8 cellular contexts compared by ENCODE assay signal in the genomic region with DNA sequence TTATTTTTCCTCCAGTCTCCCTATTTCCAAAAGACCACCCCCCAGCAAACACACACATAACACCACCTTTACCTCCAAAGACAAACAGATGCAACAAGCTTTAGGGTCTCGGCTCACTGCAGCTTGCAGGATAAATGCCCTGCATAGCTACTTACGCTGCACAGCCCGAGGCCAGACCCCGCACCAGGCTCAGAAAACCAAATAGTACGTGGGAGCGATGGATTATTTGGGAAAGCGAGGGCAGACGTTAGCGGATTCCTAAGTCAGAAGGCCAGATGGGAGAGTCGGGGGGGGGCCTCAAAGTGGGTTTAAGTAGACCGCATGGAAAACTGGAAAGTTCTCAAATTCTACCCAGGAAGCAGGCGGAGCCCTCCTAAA. TPM values are rescaled to one million over a fixed set of nuclear protein-coding genes. Genes with fewer than 3 reads are reported as not detected.
DNase-seq lines count a peak whose midpoint lies in the region; ATAC-seq and TF ChIP-seq lines count a peak whose summit lies in the region.

No MANE protein-coding gene starts in this region.

- H3K4me3 ChIP-seq in hepatocyte, result peak overlapping the region; percentile 86
- peak overlapping the region; percentile 76 to 96 (median 86) for H3K4me3 ChIP-seq in spleen

- peak overlapping the region; percentile 92 for H2AFZ ChIP-seq in hepatocyte

- H3K27me3 Mint-ChIP-seq in activated naive CD4-positive, alpha-beta T cell treated with anti-CD3 and anti-CD28 coated beads, Interleukin-2, amount 50 U/mL, for 24 hours, result no peaks in the 10 kb centered on the region

- no peaks in the 10 kb centered on the region for H3K9me3 Mint-ChIP-seq in activated naive CD4-positive, alpha-beta T cell treated with anti-CD3 and anti-CD28 coated beads, Interleukin-2, amount 50 U/mL, for 24 hours

- no peak for TF ChIP-seq POLR2A in spleen (IDR thresholded peaks at IDR 0.05)

- no peak for ATAC-seq in GM19328 (IDR thresholded peaks at IDR 0.05; ENCODE audit: unreplicated experiment)

- peak overlapping the region; percentile 90 for H3K27ac Mint-ChIP-seq in activated naive CD4-positive, alpha-beta T cell treated with anti-CD3 and anti-CD28 coated beads, Interleukin-2, amount 50 U/mL, for 24 hours

- H3K9me2 ChIP-seq in hepatocyte (replicated peaks; ENCODE audit: insufficient read depth), result no peaks in the 10 kb centered on the region

- no peak for TF ChIP-seq CTCF in hepatocyte (IDR thresholded peaks at IDR 0.05; ENCODE audit: poor library complexity)
- TF ChIP-seq CTCF in spleen (IDR thresholded peaks at IDR 0.05 in 8 of 11, conservative IDR thresholded peaks at IDR 0.05 in 3 of 11), result no peak

- peak overlapping the region; percentile 85 for H3K4me2 ChIP-seq in hepatocyte

- H4K20me1 ChIP-seq in hepatocyte (ENCODE audit: insufficient read depth, poor library complexity, severe bottlenecking), result peaks cover 30% of the 10 kb centered on the region

- peak overlapping the region; percentile 93 for H3K27ac ChIP-seq in hepatocyte
- H3K27ac ChIP-seq in spleen, result peak overlapping the region; percentile 96 to 100 (median 99)

- peak overlapping the region; percentile 94 for H3K4me3 Mint-ChIP-seq in activated naive CD4-positive, alpha-beta T cell treated with anti-CD3 and anti-CD28 coated beads, Interleukin-2, amount 50 U/mL, for 24 hours

- intact Hi-C loops in spleen (cut with DNase I; ENCODE audit: low total_unique reads), result no loop called here

- H3K9me3 ChIP-seq in hepatocyte (ENCODE audit: low read depth) (no peaks in the 10 kb centered on the region), spleen (no peaks in the 10 kb centered on the region)

- peaks cover 4% of the 10 kb centered on the region for H3K36me3 Mint-ChIP-seq in activated naive CD4-positive, alpha-beta T cell treated with anti-CD3 and anti-CD28 coated beads, Interleukin-2, amount 50 U/mL, for 24 hours

- H3K4me1 ChIP-seq in hepatocyte (ENCODE audit: insufficient read depth) (peaks cover 21% of the 10 kb centered on the region), spleen (peaks cover 26 to 64% (median 55%) of the 10 kb centered on the region in 6 donors)

- H3K4me1 Mint-ChIP-seq in activated naive CD4-positive, alpha-beta T cell treated with anti-CD3 and anti-CD28 coated beads, Interleukin-2, amount 50 U/mL, for 24 hours, result peaks cover 8% of the 10 kb centered on the region

- DNase-seq in stimulated activated CD4-positive, alpha-beta T cell treated with anti-CD3 and anti-CD28 coated beads, Interleukin-15, amount 100 ng/mL, for 24 hours, result peak; percentile 30
- no peak for DNase-seq in stimulated activated CD4-positive, alpha-beta T cell treated with anti-CD3 and anti-CD28 coated beads, Interleukin-1b, Interleukin-23, amount 100 ng/mL, for 48 hours
- DNase-seq in hepatocyte (ENCODE audit: low spot score), result peak; percentile 37
- no peak for DNase-seq in spleen
- no peak for DNase-seq in amniotic stem cell (lab: John Stamatoyannopoulos, UW)
- no peak for DNase-seq in activated CD4-positive, CD25-positive, alpha-beta regulatory T cell (lab: John Stamatoyannopoulos, UW)

- 3% methylated on average over 12 of the region's 12 CpGs for WGBS in hepatocyte (ENCODE audit: low lambda C conversion rate, missing lambda C conversion rate)
- 0% methylated on average over 12 of the region's 12 CpGs for WGBS in spleen, 5 donors

- H3K79me2 ChIP-seq in hepatocyte, result peaks cover 63% of the 10 kb centered on the region

- H3K27me3 ChIP-seq in hepatocyte, result no peaks in the 10 kb centered on the region
- no peaks in the 10 kb centered on the region for H3K27me3 ChIP-seq in spleen (replicated peaks in 1 of 7)

- H3K36me3 ChIP-seq in hepatocyte (replicated peaks; ENCODE audit: insufficient read depth, low read depth) (no peaks in the 10 kb centered on the region), spleen (peaks cover 0 to 27% (median 6%) of the 10 kb centered on the region in 6 donors)

RNA-seq across cellular contexts. Expression of gene SFT2D1, which starts 0.4 kb away (rescaled TPM):
- 51.6 and 67.8 TPM in 2 replicates for total RNA-seq in hepatocyte
- polyA plus RNA-seq in hepatocyte, result 83.0 and 88.0 TPM in 2 replicates
- total RNA-seq in spleen, result 10 to 100 TPM; 46.0 to 66.4 (median 51.9) TPM
- polyA plus RNA-seq in spleen, result 10 to 100 TPM; 58.8 to 71.0 (median 69.7) TPM

RNA-seq across cellular contexts. Expression of gene PRR18, which starts 33.7 kb away (rescaled TPM):
- 0.77 and 1.0 TPM in 2 replicates for total RNA-seq in hepatocyte
- 0.77 and 1.5 TPM in 2 replicates for polyA plus RNA-seq in hepatocyte
- under 1 TPM in 2 of 7 donors, not detected in 5; 0.28 to 0.30 TPM for total RNA-seq in spleen
- polyA plus RNA-seq in spleen, result under 1 TPM in 2 of 3 donors, not detected in 1; 0.03 to 0.08 TPM

RNA-seq across cellular contexts. Expression of gene MPC1, which starts 40.8 kb away (rescaled TPM):
- total RNA-seq in hepatocyte (54.9 and 75.4 TPM in 2 replicates), spleen (10 to 100 TPM; 29.1 to 56.8 (median 34.5) TPM)
- polyA plus RNA-seq in hepatocyte (70.2 and 70.8 TPM in 2 replicates), spleen (10 to 100 TPM; 49.5 to 58.6 (median 52.4) TPM)

Comparison
In these comparisons a context has a peak if more than half of its experiments do, and no peak if none do; other contexts are left out.
1. DNase-seq: peak in stimulated activated CD4-positive, alpha-beta T cell treated with anti-CD3 and anti-CD28 coated beads, Interleukin-15, amount 100 ng/mL, for 24 hours (single experiment) and hepatocyte (single experiment); none in stimulated activated CD4-positive, alpha-beta T cell treated with anti-CD3 and anti-CD28 coated beads, Interleukin-1b, Interleukin-23, amount 100 ng/mL, for 48 hours (single experiment), spleen (single experiment), amniotic stem cell (single experiment) and activated CD4-positive, CD25-positive, alpha-beta regulatory T cell (0 of 4).